Comparison of ENCODE assay signal across 10 cellular contexts in genomic region chr7:3790803-3791202, GRCh38.
"Had no signal": no experiment of that assay in that cellular context is flagged by ENCODE, and none has a peak within 500 bp of the region (broad histone marks: within the 10 kb centered on the region; RNA-seq: fewer than 3 reads in every experiment).

No MANE protein-coding gene starts in this region.

- H2AFZ ChIP-seq: GM23248 had no signal

- DNase-seq: GM23248, GOT3, H9, HCEC 1CT, HFFc6, IMR-90, KBM-7 had no signal

- H3K27ac ChIP-seq: GM23248, KMS-11 had no signal

- H3K27ac Mint-ChIP-seq: H9, HFFc6 had no signal

- H3K4me3 ChIP-seq: GM23248 had no signal

- H3K9me3 Mint-ChIP-seq: H9 had no signal

- FAIRE-seq: H54, HTR-8/SVneo had no signal

- H3K9ac ChIP-seq: GM23248, KMS-11 had no signal

- H3K4me2 ChIP-seq: KMS-11 had no signal

- H3K4me3 Mint-ChIP-seq: H9, HFFc6 had no signal
